In genomic region chr2:6683481-6683880, GRCh38 we compare ENCODE assay signal across 28 cellular contexts.
"Had no signal": no experiment of that assay in that cellular context is flagged by ENCODE, and none has a peak within 500 bp of the region (broad histone marks: within the 10 kb centered on the region; RNA-seq: fewer than 3 reads in every experiment).

No MANE protein-coding gene starts in this region.

- H3K27ac Mint-ChIP-seq: memory B cell; naive thymus-derived CD8-positive, alpha-beta T cell; nephron; stimulated activated effector memory CD8-positive, alpha-beta T cell treated with anti-CD3 and anti-CD28 coated beads, Interleukin-12 subunit alpha, Interleukin-12 subunit beta, amount 100 ng/mL, for 72 hours; stimulated activated naive CD8-positive, alpha-beta T cell treated with anti-CD3 and anti-CD28 coated beads, Interleukin-15, Interleukin-2, amounts not matched to agents 100 ng/mL and 50 ng/mL, for 24 hours had no signal

- H3K9me3 Mint-ChIP-seq: memory B cell; naive thymus-derived CD8-positive, alpha-beta T cell; stimulated activated effector memory CD8-positive, alpha-beta T cell treated with anti-CD3 and anti-CD28 coated beads, Interleukin-12 subunit alpha, Interleukin-12 subunit beta, amount 100 ng/mL, for 72 hours; stimulated activated naive CD8-positive, alpha-beta T cell treated with anti-CD3 and anti-CD28 coated beads, Interleukin-15, Interleukin-2, amounts not matched to agents 100 ng/mL and 50 ng/mL, for 24 hours had no signal

- H3K36me3 Mint-ChIP-seq: memory B cell; naive thymus-derived CD8-positive, alpha-beta T cell; stimulated activated effector memory CD8-positive, alpha-beta T cell treated with anti-CD3 and anti-CD28 coated beads, Interleukin-12 subunit alpha, Interleukin-12 subunit beta, amount 100 ng/mL, for 72 hours had no signal

- H3K36me3 ChIP-seq: left ventricle myocardium inferior, ovary, prostate gland, spleen, suprapubic skin, thoracic aorta, tibial artery, upper lobe of right lung had no signal

- H3K4me1 ChIP-seq: left ventricle myocardium inferior, prostate gland, spleen, suprapubic skin, tibial artery, upper lobe of right lung had no signal

- H3K4me3 Mint-ChIP-seq: memory B cell; naive thymus-derived CD8-positive, alpha-beta T cell; nephron; stimulated activated effector memory CD8-positive, alpha-beta T cell treated with anti-CD3 and anti-CD28 coated beads, Interleukin-12 subunit alpha, Interleukin-12 subunit beta, amount 100 ng/mL, for 72 hours; stimulated activated naive CD8-positive, alpha-beta T cell treated with anti-CD3 and anti-CD28 coated beads, Interleukin-15, Interleukin-2, amounts not matched to agents 100 ng/mL and 50 ng/mL, for 24 hours had no signal

- DNase-seq: head of caudate nucleus; hippocampal formation; left colon; left ventricle myocardium inferior; midbrain; naive thymus-derived CD8-positive, alpha-beta T cell; ovary; posterior cingulate gyrus; retina; right cardiac atrium; small intestine; spleen; stimulated activated CD4-positive, alpha-beta T cell treated with anti-CD3 and anti-CD28 coated beads, Interleukin-4, amount 100 ng/mL, for 24 hours; stimulated activated naive CD4-positive, alpha-beta T cell; tibial artery; trophoblast cell; upper lobe of right lung had no signal

- H3K4me3 ChIP-seq: left ventricle myocardium inferior, lung, ovary, prostate gland, spleen, suprapubic skin, thoracic aorta, tibial artery, upper lobe of right lung had no signal

- ATAC-seq: left colon; naive thymus-derived CD8-positive, alpha-beta T cell; right cardiac atrium; sciatic nerve; stimulated activated effector memory CD8-positive, alpha-beta T cell treated with anti-CD3 and anti-CD28 coated beads, Interleukin-12 subunit alpha, Interleukin-12 subunit beta, amount 100 ng/mL, for 72 hours; upper lobe of right lung had no signal

- H3K4me1 Mint-ChIP-seq: memory B cell; naive thymus-derived CD8-positive, alpha-beta T cell; nephron; stimulated activated effector memory CD8-positive, alpha-beta T cell treated with anti-CD3 and anti-CD28 coated beads, Interleukin-12 subunit alpha, Interleukin-12 subunit beta, amount 100 ng/mL, for 72 hours had no signal

- H3K27me3 ChIP-seq: ovary, suprapubic skin, tibial artery, upper lobe of right lung had no signal

- FAIRE-seq: keratinocyte, small intestine, urothelium cell line had no signal

- H3K27ac ChIP-seq: left ventricle myocardium inferior, ovary, prostate gland, spleen, suprapubic skin, thoracic aorta, tibial artery, upper lobe of right lung had no signal

- H3K9me3 ChIP-seq: ovary, prostate gland, thoracic aorta, upper lobe of right lung had no signal
